Comparison of ENCODE assay signal across 19 cellular contexts in genomic region chrX:122546269-122546668, GRCh38.
DNase-seq lines count a peak whose midpoint lies in the region; FAIRE-seq and TF ChIP-seq lines count a peak whose summit lies in the region.
"Had no signal": no experiment of that assay in that cellular context is flagged by ENCODE, and none has a peak within 500 bp of the region (broad histone marks: within the 10 kb centered on the region; RNA-seq: fewer than 3 reads in every experiment).

No MANE protein-coding gene starts in this region.

- H3K9ac ChIP-seq in astrocyte (ENCODE audit: low read length) (no peak overlapping the region), trophoblast cell (ENCODE audit: low read length) (no peak overlapping the region)
- H3K9ac ChIP-seq: GM23248 had no signal

- H3K27ac Mint-ChIP-seq in astrocyte (ENCODE audit: unreplicated experiment) = no peak overlapping the region
- H3K27ac Mint-ChIP-seq: CD4-positive, alpha-beta memory T cell had no signal

- no peak overlapping the region for H3K18ac ChIP-seq in trophoblast cell (ENCODE audit: low read length)

- no peak overlapping the region for H4K8ac ChIP-seq in trophoblast cell (ENCODE audit: low read depth, low read length)

- H3K4me1 ChIP-seq in astrocyte (ENCODE audit: insufficient read depth, low read length) = no peaks in the 10 kb centered on the region
- no peaks in the 10 kb centered on the region for H3K4me1 ChIP-seq in trophoblast cell (ENCODE audit: control insufficient read depth in 1 of 2, insufficient read depth in 2 of 2, low read length in 2 of 2)
- H3K4me1 ChIP-seq in testis = no peaks in the 10 kb centered on the region

- H3K27ac ChIP-seq in astrocyte (ENCODE audit: low read depth, low read length) (no peak overlapping the region), trophoblast cell (ENCODE audit: low read depth, low read length) (no peak overlapping the region), testis (no peak overlapping the region)
- H3K27ac ChIP-seq: GM23248 had no signal

- no peaks in the 10 kb centered on the region for H4K20me1 ChIP-seq in astrocyte (ENCODE audit: insufficient read depth, low read length)

- DNase-seq in HuH-7.5 (ENCODE audit: low spot score) (peak; percentile 1), astrocyte (ENCODE audit: low read depth) (no peak), fibroblast of villous mesenchyme (ENCODE audit: low read depth) (peak; percentile 54), trophoblast cell (peak; percentile 5 to 74), testis (no peak), lower leg skin (ENCODE audit: low spot score in 2 of 2) (no peak)
- no peak for DNase-seq in stimulated activated CD4-positive, alpha-beta T cell treated with anti-CD3 and anti-CD28 coated beads, Interleukin-12 subunit alpha, Interleukin-12 subunit beta, amount 100 ng/mL, for 4 hours
- DNase-seq: C1 segment of cervical spinal cord; Calu3; CD4-positive, alpha-beta memory T cell; COR-L47; DMS53; DMS79 treated with DMSO at 0.1 percent for 48 hours; GF-D8; GM23248; H7; HCEC 1CT had no signal

- H3K27me3 Mint-ChIP-seq in astrocyte (ENCODE audit: low read depth, unreplicated experiment) = no peaks in the 10 kb centered on the region
- H3K27me3 Mint-ChIP-seq: CD4-positive, alpha-beta memory T cell had no signal

- H3K4me2 ChIP-seq in astrocyte (ENCODE audit: low read length) = no peak overlapping the region
- no peak overlapping the region for H3K4me2 ChIP-seq in trophoblast cell (ENCODE audit: low read length)

- H3K4me3 Mint-ChIP-seq in astrocyte (ENCODE audit: unreplicated experiment) = no peak overlapping the region
- H3K4me3 Mint-ChIP-seq: CD4-positive, alpha-beta memory T cell had no signal

- TF ChIP-seq POLR2A in testis (IDR thresholded peaks at IDR 0.05) = no peak
- TF ChIP-seq POLR2A in lower leg skin (IDR thresholded peaks at IDR 0.05) = no peak

- H3K79me1 ChIP-seq in trophoblast cell (ENCODE audit: low read length) = no peaks in the 10 kb centered on the region

- H3K4me3 ChIP-seq in astrocyte (ENCODE audit: insufficient read depth, low read depth, low read length) (no peak overlapping the region), fibroblast of villous mesenchyme (ENCODE audit: low read depth, low read length) (no peak overlapping the region), trophoblast cell (ENCODE audit: low read depth, low read length) (no peak overlapping the region), testis (no peak overlapping the region), lower leg skin (ENCODE audit: low read depth, poor library complexity, severe bottlenecking) (no peak overlapping the region)
- H3K4me3 ChIP-seq: GM23248 had no signal

- no peak overlapping the region for H3K4ac ChIP-seq in trophoblast cell (ENCODE audit: low read depth, low read length)

- H3K9me3 ChIP-seq in astrocyte (ENCODE audit: insufficient read depth, low read depth, low read length) = no peaks in the 10 kb centered on the region
- no peaks in the 10 kb centered on the region for H3K9me3 ChIP-seq in trophoblast cell (ENCODE audit: insufficient read depth, low read depth, low read length)
- no peaks in the 10 kb centered on the region for H3K9me3 ChIP-seq in testis

- no peak overlapping the region for H2BK12ac ChIP-seq in trophoblast cell (ENCODE audit: low read length)

- peak; percentile 91 for FAIRE-seq in astrocyte (lab: Jason Lieb, UNC)
- FAIRE-seq: GM12891, H1 had no signal

- H3K36me3 Mint-ChIP-seq in astrocyte (ENCODE audit: low read depth, unreplicated experiment) = no peaks in the 10 kb centered on the region
- H3K36me3 Mint-ChIP-seq: CD4-positive, alpha-beta memory T cell had no signal

- no peak overlapping the region for H4K12ac ChIP-seq in trophoblast cell (ENCODE audit: low read depth, low read length)

- no peaks in the 10 kb centered on the region for H3K79me2 ChIP-seq in astrocyte (ENCODE audit: insufficient read depth, low read length)
- no peaks in the 10 kb centered on the region for H3K79me2 ChIP-seq in trophoblast cell (ENCODE audit: control insufficient read depth, insufficient read depth, low read length, poor library complexity)

- no peak overlapping the region for H4K91ac ChIP-seq in trophoblast cell (ENCODE audit: low read depth, low read length)

- no peak overlapping the region for H2BK120ac ChIP-seq in trophoblast cell (ENCODE audit: insufficient read depth, low read length, poor library complexity)

- H3K14ac ChIP-seq in trophoblast cell (ENCODE audit: low read length) = no peak overlapping the region

- H3K4me1 Mint-ChIP-seq in astrocyte (ENCODE audit: low read depth, unreplicated experiment) = no peaks in the 10 kb centered on the region
- H3K4me1 Mint-ChIP-seq: CD4-positive, alpha-beta memory T cell had no signal

- H3K9me3 Mint-ChIP-seq in astrocyte (ENCODE audit: unreplicated experiment) = no peaks in the 10 kb centered on the region

- intact Hi-C loops in testis (cut with DNase I; ENCODE audit: low total_unique reads) (no loop called here), lower leg skin (cut with DNase I; ENCODE audit: low total_unique reads) (no loop called here)

- no peaks in the 10 kb centered on the region for H3K36me3 ChIP-seq in astrocyte (ENCODE audit: insufficient read depth, low read length)
- no peaks in the 10 kb centered on the region for H3K36me3 ChIP-seq in trophoblast cell (ENCODE audit: control insufficient read depth in 1 of 2, insufficient read depth in 2 of 2, low read length in 2 of 2)
- no peaks in the 10 kb centered on the region for H3K36me3 ChIP-seq in testis (ENCODE audit: low read depth, missing control alignments)

- WGBS in trophoblast cell (ENCODE audit: extremely low coverage, insufficient coverage, insufficient read length) = no CpG with 5 or more reads among the region's 1 CpG
- WGBS in testis, 2 donors = 80 to 82% methylated on average over 1 of the region's 1 CpG
- 90 to 94% methylated on average over 1 of the region's 1 CpG for WGBS in lower leg skin, 2 donors

- H2AK5ac ChIP-seq in trophoblast cell (ENCODE audit: low read length) = no peak overlapping the region

- TF ChIP-seq CTCF in astrocyte (IDR thresholded peaks at IDR 0.05; ENCODE audit: insufficient read depth, low read depth, low read length) (no peak), fibroblast of villous mesenchyme (IDR thresholded peaks at IDR 0.05; ENCODE audit: insufficient read depth, low read depth, low read length) (no peak), testis (IDR thresholded peaks at IDR 0.05) (no peak), lower leg skin (IDR thresholded peaks at IDR 0.05) (no peak)

- H3K23ac ChIP-seq in trophoblast cell (ENCODE audit: low read length) = no peak overlapping the region

- H2AFZ ChIP-seq in astrocyte (ENCODE audit: low read depth, low read length) (no peak overlapping the region), trophoblast cell (ENCODE audit: insufficient read depth, low read length, poor library complexity) (no peak overlapping the region)
- H2AFZ ChIP-seq: GM23248 had no signal

- H3K27me3 ChIP-seq in astrocyte (ENCODE audit: insufficient read depth, low read length) (no peaks in the 10 kb centered on the region), trophoblast cell (ENCODE audit: insufficient read depth, low read length) (no peaks in the 10 kb centered on the region), testis (no peaks in the 10 kb centered on the region)

- H2BK5ac ChIP-seq in trophoblast cell (ENCODE audit: low read depth, low read length, poor library complexity) = no peak overlapping the region

Comparison
In these comparisons a context has a peak if more than half of its experiments do, and no peak if none do; other contexts are left out.
1. DNase-seq: peak in HuH-7.5 (single experiment), fibroblast of villous mesenchyme (single experiment) and trophoblast cell (2 of 2); none in astrocyte (single experiment), testis (single experiment), lower leg skin (0 of 2) and stimulated activated CD4-positive, alpha-beta T cell treated with anti-CD3 and anti-CD28 coated beads, Interleukin-12 subunit alpha, Interleukin-12 subunit beta, amount 100 ng/mL, for 4 hours (single experiment).